In the genomic region with DNA sequence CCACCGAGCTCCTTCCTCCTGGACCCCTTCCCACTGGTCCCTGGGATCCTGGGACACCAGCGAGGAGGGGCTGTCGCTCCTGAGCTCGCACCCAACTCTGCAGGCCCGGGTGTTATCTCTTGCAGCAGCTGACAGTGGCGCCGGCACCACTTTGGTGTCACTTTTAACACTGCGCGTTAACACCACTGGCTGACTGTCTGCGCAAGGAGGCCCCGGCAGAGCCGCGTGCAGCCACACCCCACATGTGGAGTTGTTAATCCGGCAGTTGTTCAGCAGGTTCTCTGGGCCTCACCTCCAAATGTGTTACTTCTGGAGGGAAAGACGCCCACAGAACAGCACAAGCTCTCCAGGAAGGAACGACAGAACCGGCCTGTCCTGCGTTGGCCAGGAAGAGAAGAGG, we compare ENCODE assay signal across 26 cellular contexts.
"Had no signal": no experiment of that assay in that cellular context is flagged by ENCODE, and none has a peak within 500 bp of the region (broad histone marks: within the 10 kb centered on the region; RNA-seq: fewer than 3 reads in every experiment).

No MANE protein-coding gene starts in this region.

- H3K36me3 ChIP-seq: brain microvascular endothelial cell, esophagus squamous epithelium, gastroesophageal sphincter, lower lobe of right lung, pancreas, right atrium auricular region, transverse colon, uterus had no signal

- ATAC-seq: gastroesophageal sphincter; left lobe of liver; lower lobe of right lung; stimulated activated naive CD8-positive, alpha-beta T cell treated with anti-CD3 and anti-CD28 coated beads, Interleukin-15, Interleukin-2, amounts not matched to agents 100 U/mL and 50 U/mL, for 24 hours; T-helper 17 cell had no signal

- H3K27ac ChIP-seq: brain microvascular endothelial cell, esophagus squamous epithelium, gastroesophageal sphincter, lower lobe of right lung, pancreas, right atrium auricular region, testis, transverse colon, uterus had no signal

- FAIRE-seq: astrocyte, pancreas had no signal

- H3K9me3 ChIP-seq: esophagus squamous epithelium, lower lobe of right lung, pancreas, right atrium auricular region, testis, transverse colon, uterus had no signal

- H3K27me3 ChIP-seq: brain microvascular endothelial cell, pancreas, right atrium auricular region, testis, uterus had no signal

- DNase-seq: activated CD4-positive, alpha-beta memory T cell treated with anti-CD3 and anti-CD28 coated beads, Interleukin-2, amount 10 ng/mL, durations not matched to agents 7 days and 5 days; activated CD4-positive, alpha-beta T cell treated with anti-CD3 and anti-CD28 coated beads, Interleukin-2, amount 10 ng/mL, durations not matched to agents 24 days and 14 days; activated CD4-positive, CD25-positive, alpha-beta regulatory T cell treated with anti-CD3 and anti-CD28 coated beads, Interleukin-2, amount 50 U/mL, for 72 hours; activated CD8-positive, alpha-beta memory T cell treated with anti-CD3 and anti-CD28 coated beads, Interleukin-2, amount 50 U/mL, for 48 hours; activated gamma-delta T cell; activated naive CD4-positive, alpha-beta T cell treated with anti-CD3 and anti-CD28 coated beads, Interleukin-2, amount 50 U/mL, for 16 hours; activated T-cell treated with anti-CD3 and anti-CD28 coated beads, Interleukin-2, amount 50 U/mL, for 24 hours; amniotic stem cell; brain microvascular endothelial cell; esophagus squamous epithelium; hippocampal formation; immature natural killer cell; lower lobe of right lung; mesenchymal stem cell; pancreas; stimulated activated CD4-positive, alpha-beta T cell treated with anti-CD3 and anti-CD28 coated beads, Interleukin-2, amount 100 ng/mL, for 48 hours; stimulated activated naive CD8-positive, alpha-beta T cell treated with anti-CD3 and anti-CD28 coated beads, Interleukin-15, Interleukin-2, amounts not matched to agents 100 U/mL and 50 U/mL, for 24 hours; T-helper 17 cell; T1000; testis; transverse colon; uterus had no signal

- H3K4me1 ChIP-seq: pancreas, uterus had no signal

- H3K4me3 ChIP-seq: esophagus squamous epithelium, gastroesophageal sphincter, lower lobe of right lung, pancreas, right atrium auricular region, testis, transverse colon, uterus had no signal
